13 cellular contexts compared by ENCODE assay signal in the genomic region with DNA sequence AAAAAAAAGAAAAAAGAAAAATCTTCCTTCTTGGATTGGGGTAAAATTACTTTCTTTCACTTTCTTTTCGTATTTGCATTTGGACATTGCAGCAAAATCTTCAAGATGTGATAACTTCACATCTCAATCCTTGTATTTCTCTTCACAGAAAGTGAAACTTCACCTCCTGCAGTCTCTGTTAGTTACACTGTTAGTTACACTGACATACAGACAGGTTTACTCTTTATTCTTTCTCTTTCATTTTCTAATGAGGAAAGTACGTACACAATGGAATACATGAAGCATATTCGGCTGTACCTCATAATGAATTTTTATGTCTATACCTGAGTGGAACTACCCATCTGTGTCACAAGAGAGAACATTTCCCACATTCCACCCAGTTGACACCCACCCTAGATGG.
"Had no signal": no experiment of that assay in that cellular context is flagged by ENCODE, and none has a peak within 500 bp of the region (broad histone marks: within the 10 kb centered on the region; RNA-seq: fewer than 3 reads in every experiment).

No MANE protein-coding gene starts in this region.

- ATAC-seq: pancreas had no signal

- DNase-seq: activated CD4-positive, alpha-beta memory T cell treated with anti-CD3 and anti-CD28 coated beads for 36 hours; activated CD4-positive, alpha-beta T cell treated with anti-CD3 and anti-CD28 coated beads for 1 hour; activated gamma-delta T cell; activated naive CD8-positive, alpha-beta T cell treated with anti-CD3 and anti-CD28 coated beads, Interleukin-2, amount 10 ng/mL, durations not matched to agents 7 days and 5 days; activated T-cell treated with anti-CD3 and anti-CD28 coated beads, Interleukin-2, amount 50 U/mL, for 48 hours; anterior cingulate cortex; hypothalamus; kidney glomerular epithelial cell; pancreas; stimulated activated CD4-positive, alpha-beta T cell treated with anti-CD3 and anti-CD28 coated beads, Interleukin-15, amount 100 ng/mL, for 24 hours; stimulated activated CD4-positive, alpha-beta T cell treated with anti-CD3 and anti-CD28 coated beads, Interleukin-4, amount 100 ng/mL, for 4 hours had no signal

- H3K27ac ChIP-seq: neural progenitor cell, pancreas, vagina had no signal

- H3K9me3 ChIP-seq: pancreas, vagina had no signal

- H3K36me3 ChIP-seq: neural progenitor cell, pancreas, vagina had no signal
